Comparison of ENCODE assay signal across 8 cellular contexts in the genomic region with DNA sequence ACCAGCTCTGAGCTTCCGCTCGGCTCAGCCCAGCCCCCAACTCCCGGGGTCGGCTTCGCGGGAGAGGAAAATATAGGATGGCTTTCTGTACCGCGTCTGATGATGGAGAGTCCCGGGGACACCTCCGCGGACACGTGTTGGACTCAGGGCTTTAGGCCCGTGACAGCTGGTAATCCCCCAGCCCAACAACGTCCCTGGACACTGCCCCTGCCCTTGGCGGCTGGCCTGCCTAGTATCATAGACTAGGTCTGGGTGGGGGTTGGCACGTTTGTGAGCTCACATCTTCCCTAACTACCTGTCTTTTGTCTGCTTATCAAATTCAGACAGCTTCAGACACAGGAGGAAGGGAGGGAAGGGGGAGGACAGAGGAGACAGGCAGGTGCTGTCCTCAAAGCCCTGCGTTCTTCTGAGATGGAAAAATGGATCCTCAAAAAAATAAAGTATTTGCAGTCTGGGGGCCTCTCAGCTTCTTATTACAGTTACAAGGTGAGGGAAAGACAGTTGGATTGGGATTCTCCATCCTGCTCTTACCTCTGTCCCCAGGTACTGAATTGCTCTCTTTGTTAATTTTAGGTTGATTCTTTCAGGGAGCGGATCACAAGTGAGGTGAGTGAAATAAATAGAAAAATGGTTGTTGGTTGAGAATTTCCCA. TPM values are rescaled to one million over a fixed set of nuclear protein-coding genes. Genes with fewer than 3 reads are reported as not detected.
DNase-seq lines count a peak whose midpoint lies in the region; ATAC-seq and FAIRE-seq lines count a peak whose summit lies in the region.

No MANE protein-coding gene starts in this region.

- peak overlapping the region; percentile 86 for H3K27ac ChIP-seq in effector memory CD4-positive, alpha-beta T cell (ENCODE audit: insufficient read depth, low read length, poor library complexity, severe bottlenecking)

- peak overlapping the region; percentile 93 for H3K4me3 ChIP-seq in MG63
- peak overlapping the region; percentile 85 for H3K4me3 ChIP-seq in effector memory CD4-positive, alpha-beta T cell (ENCODE audit: insufficient read depth, low read depth, low read length, poor library complexity, severe bottlenecking)

- peaks cover 20 to 22% of the 10 kb centered on the region in 2 donors for H3K4me1 Mint-ChIP-seq in natural killer cell treated with Interleukin-12 subunit alpha and Interleukin-12 subunit beta and Interleukin-15 and Interleukin-18, amount 100 ng/mL, for 72 hours (ENCODE audit: low read depth in 2 of 2)

- no peaks in the 10 kb centered on the region for H3K9me3 Mint-ChIP-seq in natural killer cell treated with Interleukin-12 subunit alpha and Interleukin-12 subunit beta and Interleukin-15 and Interleukin-18, amount 100 ng/mL, for 72 hours

- H3K36me3 ChIP-seq in MG63 = peaks cover 54% of the 10 kb centered on the region
- peaks cover 17% of the 10 kb centered on the region for H3K36me3 ChIP-seq in effector memory CD4-positive, alpha-beta T cell (ENCODE audit: control insufficient read depth, insufficient read depth, low read length)

- peaks cover 8% of the 10 kb centered on the region for H3K36me3 Mint-ChIP-seq in natural killer cell treated with Interleukin-12 subunit alpha and Interleukin-12 subunit beta and Interleukin-15 and Interleukin-18, amount 100 ng/mL, for 72 hours

- peak overlapping the region; percentile 92 for H3K4me3 Mint-ChIP-seq in natural killer cell treated with Interleukin-12 subunit alpha and Interleukin-12 subunit beta and Interleukin-15 and Interleukin-18, amount 100 ng/mL, for 72 hours

- H3K27me3 ChIP-seq in MG63 = no peaks in the 10 kb centered on the region
- no peaks in the 10 kb centered on the region for H3K27me3 ChIP-seq in effector memory CD4-positive, alpha-beta T cell (replicated peaks; ENCODE audit: control insufficient read depth, insufficient read depth, low read length, poor library complexity, severe bottlenecking)

- H3K4me1 ChIP-seq in effector memory CD4-positive, alpha-beta T cell (ENCODE audit: control insufficient read depth, insufficient read depth, low read length, poor library complexity, severe bottlenecking) = peaks cover 4% of the 10 kb centered on the region

- peaks cover 0 to 5% of the 10 kb centered on the region in 2 donors for H3K27me3 Mint-ChIP-seq in natural killer cell treated with Interleukin-12 subunit alpha and Interleukin-12 subunit beta and Interleukin-15 and Interleukin-18, amount 100 ng/mL, for 72 hours

- ATAC-seq in GM21526 (IDR thresholded peaks at IDR 0.05; ENCODE audit: low FRiP score, unreplicated experiment) (peak; percentile 4), GM18868 (IDR thresholded peaks at IDR 0.05; ENCODE audit: unreplicated experiment) (no peak), GM19467 (IDR thresholded peaks at IDR 0.05; ENCODE audit: unreplicated experiment) (no peak)
- no peak for ATAC-seq in natural killer cell treated with Interleukin-12 subunit alpha and Interleukin-12 subunit beta and Interleukin-15 and Interleukin-18, amount 100 ng/mL, for 72 hours

- H3K27ac Mint-ChIP-seq in natural killer cell treated with Interleukin-12 subunit alpha and Interleukin-12 subunit beta and Interleukin-15 and Interleukin-18, amount 100 ng/mL, for 72 hours = peak overlapping the region; percentile 96 to 97

- H3K9me3 ChIP-seq in MG63 = peaks cover 4% of the 10 kb centered on the region; the same call in 1 of the 2 replicates
- H3K9me3 ChIP-seq in effector memory CD4-positive, alpha-beta T cell (ENCODE audit: control insufficient read depth, low read length) = no peaks in the 10 kb centered on the region

- DNase-seq in MG63 (no peak), Kasumi-1 (lab: John Stamatoyannopoulos, UW) (no peak), GM19239 (ENCODE audit: insufficient read length, low spot score) (no peak)
- peak in 1 of 3 donors; percentile 1 for DNase-seq in effector memory CD4-positive, alpha-beta T cell
- no peak for DNase-seq in natural killer cell treated with Interleukin-12 subunit alpha and Interleukin-12 subunit beta and Interleukin-15 and Interleukin-18, amount 100 ng/mL, for 72 hours (ENCODE audit: low spot score)

- no peak for FAIRE-seq in GM19239 (lab: Jason Lieb, UNC)

RNA-seq across cellular contexts. Expression of gene PSME3, which starts 0.7 kb away (rescaled TPM):
- 72.7 and 82.0 TPM in 2 replicates for total RNA-seq in MG63 (2014; rRNA removed; shearing (Covaris generic); ENCODE audit: low replicate concordance)
- 100 to 1,000 TPM; 152 to 251 TPM for total RNA-seq in natural killer cell treated with Interleukin-12 subunit alpha and Interleukin-12 subunit beta and Interleukin-15 and Interleukin-18, amount 100 ng/mL, for 72 hours

RNA-seq across cellular contexts. Expression of gene BECN1, which starts 9.8 kb away (rescaled TPM):
- 85.0 and 209 TPM in 2 replicates for total RNA-seq in MG63 (2014; rRNA removed; shearing (Covaris generic); ENCODE audit: low replicate concordance)
- total RNA-seq in natural killer cell treated with Interleukin-12 subunit alpha and Interleukin-12 subunit beta and Interleukin-15 and Interleukin-18, amount 100 ng/mL, for 72 hours = 100 to 1,000 TPM; 106 to 134 TPM

RNA-seq across cellular contexts. Expression of gene AOC2, which starts 10.5 kb away (rescaled TPM):
- 0.36 TPM in 1 of 2 replicates, not detected in the other for total RNA-seq in MG63 (2014; rRNA removed; shearing (Covaris generic); ENCODE audit: low replicate concordance)
- 1 to 10 TPM; 3.5 to 5.3 TPM for total RNA-seq in natural killer cell treated with Interleukin-12 subunit alpha and Interleukin-12 subunit beta and Interleukin-15 and Interleukin-18, amount 100 ng/mL, for 72 hours

RNA-seq across cellular contexts. Expression of gene AOC3, which starts 17.1 kb away (rescaled TPM):
- 0.10 and 0.86 TPM in 2 replicates for total RNA-seq in MG63 (2014; rRNA removed; shearing (Covaris generic); ENCODE audit: low replicate concordance)
- total RNA-seq in natural killer cell treated with Interleukin-12 subunit alpha and Interleukin-12 subunit beta and Interleukin-15 and Interleukin-18, amount 100 ng/mL, for 72 hours = 1 to 10 TPM; 1.8 to 2.7 TPM

RNA-seq across cellular contexts. Expression of gene CNTD1, which starts 35.2 kb away (rescaled TPM):
- not detected in 2 replicates for total RNA-seq in MG63 (2014; rRNA removed; shearing (Covaris generic); ENCODE audit: low replicate concordance)
- not detected for total RNA-seq in natural killer cell treated with Interleukin-12 subunit alpha and Interleukin-12 subunit beta and Interleukin-15 and Interleukin-18, amount 100 ng/mL, for 72 hours
